1 cellular context compared by ENCODE assay signal in the genomic region with DNA sequence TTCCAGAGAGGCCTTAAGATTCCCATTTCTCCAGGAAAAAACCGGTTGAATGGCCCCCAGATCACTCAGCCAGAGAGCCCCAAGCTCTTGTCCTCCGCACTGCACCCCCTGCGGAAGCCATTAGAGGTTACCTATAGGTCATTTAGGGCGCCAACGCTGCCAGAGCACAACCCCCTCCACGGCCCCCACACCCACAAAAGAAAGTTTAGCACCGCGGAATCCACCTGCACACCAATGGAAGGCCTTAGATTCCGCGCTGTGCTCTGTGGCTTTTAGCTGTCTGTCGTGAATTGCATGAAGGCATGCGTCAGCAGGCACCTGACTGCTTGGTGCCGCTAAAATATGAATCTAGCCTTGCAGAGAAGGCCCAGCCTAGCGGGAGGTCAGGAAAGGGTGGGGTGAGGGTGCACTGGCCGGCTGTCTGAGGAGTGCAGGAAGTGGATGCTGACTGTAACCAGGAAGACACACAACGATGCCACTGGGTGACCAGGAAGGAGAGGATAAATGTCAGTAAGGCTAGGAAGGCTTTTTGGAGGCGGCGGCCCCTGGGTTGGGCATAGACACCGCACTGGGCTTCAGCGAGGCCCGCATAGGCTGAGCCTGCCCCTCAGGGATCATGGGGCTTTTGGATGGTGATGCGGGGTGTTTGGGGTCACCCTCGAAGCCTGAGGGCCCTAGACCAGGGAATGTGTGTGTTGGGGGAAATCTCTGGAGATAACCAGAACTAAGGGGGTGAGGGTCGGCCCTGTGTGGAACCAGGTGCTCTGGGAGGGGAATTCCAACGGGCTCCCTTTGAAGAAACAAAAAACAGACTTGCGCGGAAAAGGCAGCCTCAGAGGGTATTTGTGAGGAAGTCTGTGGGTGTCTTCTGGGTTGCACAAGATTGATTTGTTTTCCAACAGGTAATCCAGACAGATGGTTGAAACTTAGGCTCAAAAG.
TF ChIP-seq lines count a peak whose summit lies in the region.

No MANE protein-coding gene starts in this region.

TF ChIP-seq in A549, 52 proteins besides CTCF, POLR2A, EP300 and RAD21 (continued from another document):
- TF ChIP-seq, protein P1, sequence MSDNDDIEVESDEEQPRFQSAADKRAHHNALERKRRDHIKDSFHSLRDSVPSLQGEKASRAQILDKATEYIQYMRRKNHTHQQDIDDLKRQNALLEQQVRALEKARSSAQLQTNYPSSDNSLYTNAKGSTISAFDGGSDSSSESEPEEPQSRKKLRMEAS (IDR thresholded peaks at IDR 0.05) = no peak
- TF ChIP-seq HOXB5 (CRISPR knock-in tag; IDR thresholded peaks at IDR 0.05) (no peak), ZNF302 (CRISPR knock-in tag; IDR thresholded peaks at IDR 0.05) (no peak), CHD4 (IDR thresholded peaks at IDR 0.05; ENCODE audit: borderline replicate concordance) (no peak), NFE2L2 (conservative IDR thresholded peaks at IDR 0.05; ENCODE audit: low read length) (no peak), ZC3H11A (IDR thresholded peaks at IDR 0.05) (no peak), TFCP2L1 (CRISPR knock-in tag; IDR thresholded peaks at IDR 0.05) (no peak), JUN (IDR thresholded peaks at IDR 0.05) (no peak), GATA3 (IDR thresholded peaks at IDR 0.05; ENCODE audit: borderline replicate concordance) (no peak)
- TF ChIP-seq, protein P2, sequence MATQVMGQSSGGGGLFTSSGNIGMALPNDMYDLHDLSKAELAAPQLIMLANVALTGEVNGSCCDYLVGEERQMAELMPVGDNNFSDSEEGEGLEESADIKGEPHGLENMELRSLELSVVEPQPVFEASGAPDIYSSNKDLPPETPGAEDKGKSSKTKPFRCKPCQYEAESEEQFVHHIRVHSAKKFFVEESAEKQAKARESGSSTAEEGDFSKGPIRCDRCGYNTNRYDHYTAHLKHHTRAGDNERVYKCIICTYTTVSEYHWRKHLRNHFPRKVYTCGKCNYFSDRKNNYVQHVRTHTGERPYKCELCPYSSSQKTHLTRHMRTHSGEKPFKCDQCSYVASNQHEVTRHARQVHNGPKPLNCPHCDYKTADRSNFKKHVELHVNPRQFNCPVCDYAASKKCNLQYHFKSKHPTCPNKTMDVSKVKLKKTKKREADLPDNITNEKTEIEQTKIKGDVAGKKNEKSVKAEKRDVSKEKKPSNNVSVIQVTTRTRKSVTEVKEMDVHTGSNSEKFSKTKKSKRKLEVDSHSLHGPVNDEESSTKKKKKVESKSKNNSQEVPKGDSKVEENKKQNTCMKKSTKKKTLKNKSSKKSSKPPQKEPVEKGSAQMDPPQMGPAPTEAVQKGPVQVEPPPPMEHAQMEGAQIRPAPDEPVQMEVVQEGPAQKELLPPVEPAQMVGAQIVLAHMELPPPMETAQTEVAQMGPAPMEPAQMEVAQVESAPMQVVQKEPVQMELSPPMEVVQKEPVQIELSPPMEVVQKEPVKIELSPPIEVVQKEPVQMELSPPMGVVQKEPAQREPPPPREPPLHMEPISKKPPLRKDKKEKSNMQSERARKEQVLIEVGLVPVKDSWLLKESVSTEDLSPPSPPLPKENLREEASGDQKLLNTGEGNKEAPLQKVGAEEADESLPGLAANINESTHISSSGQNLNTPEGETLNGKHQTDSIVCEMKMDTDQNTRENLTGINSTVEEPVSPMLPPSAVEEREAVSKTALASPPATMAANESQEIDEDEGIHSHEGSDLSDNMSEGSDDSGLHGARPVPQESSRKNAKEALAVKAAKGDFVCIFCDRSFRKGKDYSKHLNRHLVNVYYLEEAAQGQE (IDR thresholded peaks at IDR 0.05) = no peak
- TF ChIP-seq, protein P3, sequence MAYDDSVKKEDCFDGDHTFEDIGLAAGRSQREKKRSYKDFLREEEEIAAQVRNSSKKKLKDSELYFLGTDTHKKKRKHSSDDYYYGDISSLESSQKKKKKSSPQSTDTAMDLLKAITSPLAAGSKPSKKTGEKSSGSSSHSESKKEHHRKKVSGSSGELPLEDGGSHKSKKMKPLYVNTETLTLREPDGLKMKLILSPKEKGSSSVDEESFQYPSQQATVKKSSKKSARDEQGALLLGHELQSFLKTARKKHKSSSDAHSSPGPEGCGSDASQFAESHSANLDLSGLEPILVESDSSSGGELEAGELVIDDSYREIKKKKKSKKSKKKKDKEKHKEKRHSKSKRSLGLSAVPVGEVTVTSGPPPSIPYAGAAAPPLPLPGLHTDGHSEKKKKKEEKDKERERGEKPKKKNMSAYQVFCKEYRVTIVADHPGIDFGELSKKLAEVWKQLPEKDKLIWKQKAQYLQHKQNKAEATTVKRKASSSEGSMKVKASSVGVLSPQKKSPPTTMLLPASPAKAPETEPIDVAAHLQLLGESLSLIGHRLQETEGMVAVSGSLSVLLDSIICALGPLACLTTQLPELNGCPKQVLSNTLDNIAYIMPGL (CRISPR knock-in tag; IDR thresholded peaks at IDR 0.05; ENCODE audit: borderline replicate concordance) = no peak
